In the genomic region with DNA sequence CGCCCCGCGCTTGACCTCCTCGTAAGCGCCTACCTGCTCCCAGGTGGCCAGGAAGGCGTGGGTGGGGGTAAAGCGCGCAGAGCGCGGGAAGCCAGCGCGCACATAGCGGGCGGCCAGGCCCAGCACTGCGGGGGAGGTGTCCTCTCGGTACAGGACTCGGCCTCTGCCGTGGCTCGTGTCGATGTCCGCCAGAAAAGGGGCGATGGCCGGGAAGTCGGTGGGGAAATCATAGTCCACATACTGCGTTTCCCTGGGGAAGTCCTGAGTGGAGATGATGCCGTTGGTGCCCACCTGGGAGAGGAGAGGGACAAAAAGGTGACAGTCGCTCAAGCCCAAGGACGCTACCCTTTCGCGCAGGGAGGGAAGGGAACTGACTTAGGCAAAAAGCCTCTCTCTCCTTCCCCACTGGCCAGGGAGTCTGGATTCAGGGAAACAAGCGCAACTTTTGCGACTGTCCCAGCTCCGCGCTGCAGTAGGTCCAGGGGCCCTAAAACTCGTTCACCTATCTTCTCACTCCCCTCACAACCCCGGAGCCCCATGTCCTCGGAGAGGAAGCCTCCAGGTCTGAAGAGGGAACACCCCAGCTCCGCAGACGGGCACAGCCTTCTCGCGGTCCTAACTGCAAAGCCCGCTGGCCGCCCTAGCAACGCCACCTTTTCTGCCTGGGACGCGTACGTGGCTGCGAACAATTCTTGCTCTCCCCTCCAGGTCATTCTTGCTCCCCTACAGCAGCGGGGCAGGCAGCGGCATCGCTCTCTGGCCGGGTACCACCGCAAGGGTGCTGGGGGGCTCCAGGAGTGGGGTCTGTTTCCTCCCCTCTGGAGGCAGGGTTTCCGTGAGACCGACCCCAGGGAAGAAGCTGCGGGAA, we compare ENCODE assay signal across 1 cellular context.
TF ChIP-seq lines count a peak whose summit lies in the region.

No MANE protein-coding gene starts in this region.

TF ChIP-seq in IMR-90, 13 proteins besides CTCF, POLR2A, EP300 and RAD21:
- TF ChIP-seq RFX5 (IDR thresholded peaks at IDR 0.05; ENCODE audit: low read depth, low read length) = no peak
- TF ChIP-seq, protein P1, sequence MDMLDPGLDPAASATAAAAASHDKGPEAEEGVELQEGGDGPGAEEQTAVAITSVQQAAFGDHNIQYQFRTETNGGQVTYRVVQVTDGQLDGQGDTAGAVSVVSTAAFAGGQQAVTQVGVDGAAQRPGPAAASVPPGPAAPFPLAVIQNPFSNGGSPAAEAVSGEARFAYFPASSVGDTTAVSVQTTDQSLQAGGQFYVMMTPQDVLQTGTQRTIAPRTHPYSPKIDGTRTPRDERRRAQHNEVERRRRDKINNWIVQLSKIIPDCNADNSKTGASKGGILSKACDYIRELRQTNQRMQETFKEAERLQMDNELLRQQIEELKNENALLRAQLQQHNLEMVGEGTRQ (IDR thresholded peaks at IDR 0.05; ENCODE audit: low read depth, low read length) = no peak
- TF ChIP-seq MAFK (IDR thresholded peaks at IDR 0.05; ENCODE audit: low read depth, low read length) = no peak
- TF ChIP-seq FOS (IDR thresholded peaks at IDR 0.05; ENCODE audit: low read depth, low read length) = no peak
- TF ChIP-seq NFE2L2 (IDR thresholded peaks at IDR 0.05; ENCODE audit: low read depth, low read length) = no peak
- TF ChIP-seq MXI1 (IDR thresholded peaks at IDR 0.05; ENCODE audit: borderline replicate concordance, low read depth, low read length) = peak; percentile 28; the same call in 1 of the 2 replicates
